Comparison of ENCODE assay signal across 24 cellular contexts in genomic region chr20:54897787-54898186, GRCh38.
"Had no signal": no experiment of that assay in that cellular context is flagged by ENCODE, and none has a peak within 500 bp of the region (broad histone marks: within the 10 kb centered on the region; RNA-seq: fewer than 3 reads in every experiment).

No MANE protein-coding gene starts in this region.

- H3K79me2 ChIP-seq: hepatocyte had no signal

- H3K27ac Mint-ChIP-seq: mesothelial cell of epicardium, naive B cell had no signal

- H3K4me2 ChIP-seq: hepatocyte had no signal

- DNase-seq: dermis blood vessel endothelial cell; dorsolateral prefrontal cortex; effector CD4-positive, alpha-beta T cell; effector memory CD4-positive, alpha-beta T cell; foreskin keratinocyte; heart left ventricle; hypothalamus; left cardiac atrium; left lung; left ventricle myocardium superior; lower lobe of right lung; mesenchymal stem cell; mucosa of descending colon; naive B cell had no signal

- H3K4me1 Mint-ChIP-seq: mesothelial cell of epicardium, naive B cell had no signal

- ATAC-seq: foreskin keratinocyte, gastroesophageal sphincter, heart left ventricle, left cardiac atrium, left lung, left ventricle myocardium superior, lower lobe of right lung, mucosa of descending colon had no signal

- H3K4me3 Mint-ChIP-seq: mesothelial cell of epicardium, naive B cell had no signal

- H3K27me3 ChIP-seq: esophagus muscularis mucosa, foreskin keratinocyte, gastroesophageal sphincter, heart left ventricle, hepatocyte, left lung had no signal

- H3K27me3 Mint-ChIP-seq: naive B cell had no signal

- FAIRE-seq: colon, endothelial cell of umbilical vein, frontal cortex, islet of Langerhans, keratinocyte had no signal

- H3K36me3 ChIP-seq: esophagus muscularis mucosa, gastroesophageal sphincter, heart left ventricle, left lung, lower lobe of right lung had no signal

- H3K27ac ChIP-seq: coronary artery, dorsolateral prefrontal cortex, esophagus muscularis mucosa, foreskin keratinocyte, gastroesophageal sphincter, heart left ventricle, hepatocyte, left lung, lower lobe of right lung had no signal

- H3K4me1 ChIP-seq: esophagus muscularis mucosa, foreskin keratinocyte, gastroesophageal sphincter, heart left ventricle, left lung, lower lobe of right lung had no signal

- H2AFZ ChIP-seq: hepatocyte had no signal

- H3K36me3 Mint-ChIP-seq: mesothelial cell of epicardium had no signal

- H3K4me3 ChIP-seq: coronary artery, dorsolateral prefrontal cortex, esophagus muscularis mucosa, gastroesophageal sphincter, heart left ventricle, hepatocyte, left lung, lower lobe of right lung, mucosa of descending colon had no signal
